In genomic region chr18:53952700-53953099, GRCh38 we compare ENCODE assay signal across 21 cellular contexts.
DNase-seq lines count a peak whose midpoint lies in the region; ATAC-seq and TF ChIP-seq lines count a peak whose summit lies in the region.
"Had no signal": no experiment of that assay in that cellular context is flagged by ENCODE, and none has a peak within 500 bp of the region (broad histone marks: within the 10 kb centered on the region; RNA-seq: fewer than 3 reads in every experiment).

No MANE protein-coding gene starts in this region.

- peak; percentile 89 for ATAC-seq in GM18867 (IDR thresholded peaks at IDR 0.05; ENCODE audit: unreplicated experiment)
- peak; percentile 51 for ATAC-seq in GM21423 (IDR thresholded peaks at IDR 0.05; ENCODE audit: unreplicated experiment)
- peak; percentile 34 for ATAC-seq in HG02970 (IDR thresholded peaks at IDR 0.05; ENCODE audit: low FRiP score, unreplicated experiment)
- no peak for ATAC-seq in HG03139 (IDR thresholded peaks at IDR 0.05; ENCODE audit: unreplicated experiment)
- no peak for ATAC-seq in stimulated activated naive CD8-positive, alpha-beta T cell treated with anti-CD3 and anti-CD28 coated beads, Interleukin-15, amount 100 ng/mL, for 72 hours
- ATAC-seq: K562 had no signal

- H3F3A ChIP-seq in MM.1S (ENCODE audit: insufficient read depth, low read length) = peaks cover 5% of the 10 kb centered on the region; the same call in 1 of the 2 replicates

- H3K9me3 Mint-ChIP-seq in stimulated activated naive CD8-positive, alpha-beta T cell treated with anti-CD3 and anti-CD28 coated beads, Interleukin-15, amount 100 ng/mL, for 72 hours = peaks cover 0 to 7% of the 10 kb centered on the region in 2 donors
- H3K9me3 Mint-ChIP-seq: neural progenitor cell had no signal

- peak; percentile 24 for DNase-seq in MM.1S
- DNase-seq in NCI-H345 (lab: John Stamatoyannopoulos, UW) = no peak
- no peak for DNase-seq in colonic mucosa
- DNase-seq in stimulated activated naive CD8-positive, alpha-beta T cell treated with anti-CD3 and anti-CD28 coated beads, Interleukin-15, amount 100 ng/mL, for 72 hours = no peak
- DNase-seq: activated CD4-positive, alpha-beta T cell treated with anti-CD3 and anti-CD28 coated beads, Interleukin-2, amount 50 U/mL, for 1 hour; central memory CD4-positive, alpha-beta T cell; mammary epithelial cell; NCI-H1436 treated with DMSO at 0.1 percent for 48 hours; NCI-H524 treated with DMSO at 0.1 percent for 48 hours; stimulated activated CD4-positive, alpha-beta T cell treated with anti-CD3 and anti-CD28 coated beads, Interleukin-1b, Interleukin-23, amount 100 ng/mL, for 48 hours; uterus had no signal

- no peaks in the 10 kb centered on the region for H3K9me2 ChIP-seq in MM.1S (replicated peaks; ENCODE audit: insufficient read depth, low read length)

- H3K79me2 ChIP-seq in MM.1S (ENCODE audit: low read length) = no peaks in the 10 kb centered on the region

- H3K27me3 Mint-ChIP-seq in stimulated activated naive CD8-positive, alpha-beta T cell treated with anti-CD3 and anti-CD28 coated beads, Interleukin-15, amount 100 ng/mL, for 72 hours = no peaks in the 10 kb centered on the region

- H3K9ac ChIP-seq in MM.1S (ENCODE audit: low read length) (no peak overlapping the region), colonic mucosa (ENCODE audit: low read depth in 2 of 2, low read length in 2 of 2) (no peak overlapping the region)
- H3K9ac ChIP-seq: neural progenitor cell had no signal

- H4K20me1 ChIP-seq in MM.1S (ENCODE audit: insufficient read depth, low read length) = no peaks in the 10 kb centered on the region

- no peak overlapping the region for H3K27ac Mint-ChIP-seq in stimulated activated naive CD8-positive, alpha-beta T cell treated with anti-CD3 and anti-CD28 coated beads, Interleukin-15, amount 100 ng/mL, for 72 hours
- H3K27ac Mint-ChIP-seq: activated naive CD8-positive, alpha-beta T cell; neural progenitor cell had no signal

- H3K4me3 ChIP-seq in MM.1S (ENCODE audit: low read length) (no peak overlapping the region), colonic mucosa (no peak overlapping the region)
- H3K4me3 ChIP-seq: ascending aorta, K562, neural progenitor cell, SK-N-MC, uterus had no signal

- no peaks in the 10 kb centered on the region for H3K4me1 Mint-ChIP-seq in stimulated activated naive CD8-positive, alpha-beta T cell treated with anti-CD3 and anti-CD28 coated beads, Interleukin-15, amount 100 ng/mL, for 72 hours
- H3K4me1 Mint-ChIP-seq: neural progenitor cell had no signal

- no peaks in the 10 kb centered on the region for H3K27me3 ChIP-seq in MM.1S (replicated peaks; ENCODE audit: insufficient read depth, low read length)
- H3K27me3 ChIP-seq in colonic mucosa = no peaks in the 10 kb centered on the region
- H3K27me3 ChIP-seq: ascending aorta, neural progenitor cell, uterus had no signal

- H3K4me3 Mint-ChIP-seq in stimulated activated naive CD8-positive, alpha-beta T cell treated with anti-CD3 and anti-CD28 coated beads, Interleukin-15, amount 100 ng/mL, for 72 hours = no peak overlapping the region
- H3K4me3 Mint-ChIP-seq: activated naive CD8-positive, alpha-beta T cell; neural progenitor cell had no signal

- H3K4me1 ChIP-seq in MM.1S (ENCODE audit: low read length) (peaks cover 4% of the 10 kb centered on the region; the same call in 1 of the 2 replicates), colonic mucosa (no peaks in the 10 kb centered on the region)
- H3K4me1 ChIP-seq: ascending aorta, neural progenitor cell, uterus had no signal

- intact Hi-C loops in colonic mucosa (cut with DNase I) = no loop called here

- no peaks in the 10 kb centered on the region for H3K9me3 ChIP-seq in MM.1S (replicated peaks; ENCODE audit: insufficient read depth, low read length)
- H3K9me3 ChIP-seq in colonic mucosa = no peaks in the 10 kb centered on the region
- H3K9me3 ChIP-seq: ascending aorta, uterus had no signal

- no peak overlapping the region for H2AFZ ChIP-seq in MM.1S (ENCODE audit: low read length)
- H2AFZ ChIP-seq: neural progenitor cell had no signal

- H3K27ac ChIP-seq in MM.1S (ENCODE audit: low read length) (no peak overlapping the region), colonic mucosa (no peak overlapping the region)
- H3K27ac ChIP-seq: ascending aorta, C4-2B, neural progenitor cell, SK-N-MC, uterus had no signal

- no peaks in the 10 kb centered on the region for H3K36me3 ChIP-seq in MM.1S (replicated peaks; ENCODE audit: insufficient read depth, low read length)
- H3K36me3 ChIP-seq in colonic mucosa = no peaks in the 10 kb centered on the region
- H3K36me3 ChIP-seq: ascending aorta, neural progenitor cell, uterus had no signal

- H3K4me2 ChIP-seq in MM.1S (ENCODE audit: low read depth, low read length) = peak overlapping the region; percentile 27; the same call in 1 of the 2 replicates
- H3K4me2 ChIP-seq: neural progenitor cell had no signal

- TF ChIP-seq CTCF in MM.1S (IDR thresholded peaks at IDR 0.05; ENCODE audit: low read length) = no peak
- TF ChIP-seq CTCF in colonic mucosa (IDR thresholded peaks at IDR 0.05) = no peak

Comparison
In these comparisons a context has a peak if more than half of its experiments do, and no peak if none do; other contexts are left out.
1. ATAC-seq: peak in GM18867 (single experiment), GM21423 (single experiment) and HG02970 (single experiment); none in HG03139 (single experiment) and stimulated activated naive CD8-positive, alpha-beta T cell treated with anti-CD3 and anti-CD28 coated beads, Interleukin-15, amount 100 ng/mL, for 72 hours (single experiment).